In the genomic region with DNA sequence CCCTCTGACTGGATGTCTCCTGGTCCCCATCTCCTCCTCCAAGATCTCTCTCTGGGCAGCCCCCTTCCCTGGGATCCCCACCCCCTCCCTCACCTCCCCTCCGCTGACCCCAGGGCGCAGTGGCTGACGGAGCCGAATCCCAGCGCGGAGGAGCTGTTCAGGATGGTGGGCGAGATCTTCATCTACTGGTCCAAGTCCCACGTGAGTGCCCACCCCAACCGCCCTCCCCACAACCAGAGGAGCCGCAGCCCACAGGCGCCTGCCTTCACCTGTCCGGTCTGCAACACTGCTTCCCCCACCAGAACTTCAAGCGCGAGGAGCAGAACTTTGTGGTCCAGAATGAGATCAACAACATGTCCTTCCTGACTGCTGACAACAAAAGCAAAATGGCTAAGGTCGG, we compare ENCODE assay signal across 25 cellular contexts.
"Had no signal": no experiment of that assay in that cellular context is flagged by ENCODE, and none has a peak within 500 bp of the region (broad histone marks: within the 10 kb centered on the region; RNA-seq: fewer than 3 reads in every experiment).

No MANE protein-coding gene starts in this region.

- H3K4me1 Mint-ChIP-seq: immature natural killer cell; stimulated activated naive B cell treated with anti-CD40 and anti-IgM and Interleukin-4, amounts not matched to agents 10 μg/mL and 1 μg/mL and 100 μg/mL, for 72 hours had no signal

- H3K4me3 Mint-ChIP-seq: immature natural killer cell; naive thymus-derived CD8-positive, alpha-beta T cell; neural crest cell; stimulated activated naive B cell treated with anti-CD40 and anti-IgM and Interleukin-4, amounts not matched to agents 10 μg/mL and 1 μg/mL and 100 μg/mL, for 72 hours; stimulated activated naive CD8-positive, alpha-beta T cell treated with anti-CD3 and anti-CD28 coated beads, Interleukin-15, Interleukin-2, amounts not matched to agents 100 ng/mL and 50 ng/mL, for 24 hours; type B pancreatic cell had no signal

- H3K9me3 Mint-ChIP-seq: naive thymus-derived CD8-positive, alpha-beta T cell; nephron; neural crest cell; stimulated activated naive B cell treated with anti-CD40 and anti-IgM and Interleukin-4, amounts not matched to agents 10 μg/mL and 1 μg/mL and 100 μg/mL, for 72 hours; stimulated activated naive CD8-positive, alpha-beta T cell treated with anti-CD3 and anti-CD28 coated beads, Interleukin-15, Interleukin-2, amounts not matched to agents 100 ng/mL and 50 ng/mL, for 24 hours; type B pancreatic cell had no signal

- ATAC-seq: left colon; left lung; naive thymus-derived CD8-positive, alpha-beta T cell; pancreas; right cardiac atrium; sciatic nerve; stimulated activated naive B cell treated with anti-CD40 and anti-IgM and Interleukin-4, amounts not matched to agents 10 μg/mL and 1 μg/mL and 100 μg/mL, for 72 hours had no signal

- H3K4me1 ChIP-seq: left lung, pancreas, prostate gland, uterus had no signal

- H3K27ac ChIP-seq: left lung, pancreas, prostate gland, skin epidermis, uterus had no signal

- H3K27me3 ChIP-seq: pancreas, tibial nerve, uterus had no signal

- H3K27me3 Mint-ChIP-seq: stimulated activated naive CD8-positive, alpha-beta T cell treated with anti-CD3 and anti-CD28 coated beads, Interleukin-15, Interleukin-2, amounts not matched to agents 100 ng/mL and 50 ng/mL, for 24 hours had no signal

- H3K4me3 ChIP-seq: left lung, pancreas, prostate gland, skin epidermis, tibial nerve, uterus had no signal

- H3K27ac Mint-ChIP-seq: immature natural killer cell; naive thymus-derived CD8-positive, alpha-beta T cell; nephron; stimulated activated naive B cell treated with anti-CD40 and anti-IgM and Interleukin-4, amounts not matched to agents 10 μg/mL and 1 μg/mL and 100 μg/mL, for 72 hours; stimulated activated naive CD8-positive, alpha-beta T cell treated with anti-CD3 and anti-CD28 coated beads, Interleukin-15, Interleukin-2, amounts not matched to agents 100 ng/mL and 50 ng/mL, for 24 hours; type B pancreatic cell had no signal

- H3K36me3 Mint-ChIP-seq: immature natural killer cell; naive thymus-derived CD8-positive, alpha-beta T cell; stimulated activated naive B cell treated with anti-CD40 and anti-IgM and Interleukin-4, amounts not matched to agents 10 μg/mL and 1 μg/mL and 100 μg/mL, for 72 hours; type B pancreatic cell had no signal

- H3K9me3 ChIP-seq: left lung, pancreas, prostate gland, tibial nerve, uterus had no signal

- H3K36me3 ChIP-seq: left lung, pancreas, prostate gland, tibial nerve, uterus had no signal

- DNase-seq: hypothalamus; immature natural killer cell; kidney; left colon; mesenchymal stem cell; naive thymus-derived CD8-positive, alpha-beta T cell; pancreas; retina; right cardiac atrium; stimulated activated CD4-positive, alpha-beta T cell treated with anti-CD3 and anti-CD28 coated beads, Interleukin-12 subunit alpha, Interleukin-12 subunit beta, amount 100 ng/mL, for 4 hours; stimulated activated CD4-positive, alpha-beta T cell treated with anti-CD3 and anti-CD28 coated beads, Interleukin-15, amount 100 ng/mL, for 24 hours; stimulated activated CD4-positive, alpha-beta T cell treated with anti-CD3 and anti-CD28 coated beads, Interleukin-2, amount 100 ng/mL, for 24 hours; stimulated activated CD4-positive, alpha-beta T cell treated with anti-CD3 and anti-CD28 coated beads, Interleukin-4, amount 100 ng/mL, for 1 hour; stimulated activated naive B cell treated with anti-CD40 and anti-IgM and Interleukin-4, amounts not matched to agents 10 μg/mL and 1 μg/mL and 100 μg/mL, for 72 hours; substantia nigra; uterus had no signal
